14 cellular contexts compared by ENCODE assay signal in the genomic region with DNA sequence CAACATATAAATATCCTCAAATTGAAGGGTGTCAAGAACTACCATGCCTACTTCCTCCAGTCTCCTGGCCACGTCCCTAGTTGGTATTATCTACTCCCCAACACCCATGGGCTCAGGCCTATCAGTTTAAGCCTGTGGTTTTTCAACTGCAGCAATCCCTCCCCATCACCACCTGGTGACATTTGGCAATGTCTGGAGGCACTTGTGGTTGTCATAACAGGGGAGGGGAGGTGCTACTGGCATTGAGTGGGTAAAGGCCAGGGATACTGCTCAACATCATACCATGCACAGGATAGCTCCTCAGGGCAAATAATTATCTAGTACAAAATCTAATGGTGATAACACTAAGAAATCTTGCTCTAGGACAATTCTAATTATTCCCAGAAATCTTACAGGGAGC.
"Had no signal": no experiment of that assay in that cellular context is flagged by ENCODE, and none has a peak within 500 bp of the region (broad histone marks: within the 10 kb centered on the region; RNA-seq: fewer than 3 reads in every experiment).

No MANE protein-coding gene starts in this region.

- ATAC-seq: activated T-cell treated with anti-CD3 and anti-CD28 coated beads, Interleukin-2, amount 50 U/mL, for 4 hours; esophagus mucosa; stimulated activated naive CD8-positive, alpha-beta T cell treated with anti-CD3 and anti-CD28 coated beads, Interleukin-15, amount 100 ng/mL, for 72 hours had no signal

- H3K4me3 Mint-ChIP-seq: activated CD4-positive, alpha-beta memory T cell treated with anti-CD3 and anti-CD28 coated beads for 36 hours; activated naive CD8-positive, alpha-beta T cell treated with anti-CD3 and anti-CD28 coated beads, Interleukin-2, amount 10 ng/mL, durations not matched to agents 7 days and 5 days; activated T-cell treated with anti-CD3 and anti-CD28 coated beads, Interleukin-2, amount 50 U/mL, for 4 hours; neural progenitor cell; stimulated activated naive CD8-positive, alpha-beta T cell treated with anti-CD3 and anti-CD28 coated beads, Interleukin-15, amount 100 ng/mL, for 72 hours had no signal

- H3K27ac Mint-ChIP-seq: activated CD4-positive, alpha-beta memory T cell treated with anti-CD3 and anti-CD28 coated beads for 36 hours; activated naive CD8-positive, alpha-beta T cell treated with anti-CD3 and anti-CD28 coated beads, Interleukin-2, amount 10 ng/mL, durations not matched to agents 7 days and 5 days; neural progenitor cell; stimulated activated naive CD8-positive, alpha-beta T cell treated with anti-CD3 and anti-CD28 coated beads, Interleukin-15, amount 100 ng/mL, for 72 hours had no signal

- H3K9me3 Mint-ChIP-seq: activated CD4-positive, alpha-beta memory T cell treated with anti-CD3 and anti-CD28 coated beads for 36 hours; activated naive CD8-positive, alpha-beta T cell treated with anti-CD3 and anti-CD28 coated beads, Interleukin-2, amount 10 ng/mL, durations not matched to agents 7 days and 5 days; activated T-cell treated with anti-CD3 and anti-CD28 coated beads, Interleukin-2, amount 50 U/mL, for 4 hours; stimulated activated naive CD8-positive, alpha-beta T cell treated with anti-CD3 and anti-CD28 coated beads, Interleukin-15, amount 100 ng/mL, for 72 hours had no signal

- DNase-seq: activated CD4-positive, alpha-beta memory T cell treated with anti-CD3 and anti-CD28 coated beads for 36 hours; activated CD4-positive, alpha-beta T cell treated with anti-CD3 and anti-CD28 coated beads for 1 hour; activated gamma-delta T cell; activated naive CD8-positive, alpha-beta T cell treated with anti-CD3 and anti-CD28 coated beads, Interleukin-2, amount 10 ng/mL, durations not matched to agents 7 days and 5 days; activated T-cell treated with anti-CD3 and anti-CD28 coated beads, Interleukin-2, amount 50 U/mL, for 4 hours; aorta; dorsolateral prefrontal cortex; hypothalamus; ovary; stimulated activated CD4-positive, alpha-beta T cell treated with anti-CD3 and anti-CD28 coated beads, Interleukin-4, amount 100 ng/mL, for 1 hour; stimulated activated naive CD8-positive, alpha-beta T cell treated with anti-CD3 and anti-CD28 coated beads, Interleukin-15, amount 100 ng/mL, for 72 hours; testis had no signal

- H3K36me3 Mint-ChIP-seq: activated CD4-positive, alpha-beta memory T cell treated with anti-CD3 and anti-CD28 coated beads for 36 hours; activated naive CD8-positive, alpha-beta T cell treated with anti-CD3 and anti-CD28 coated beads, Interleukin-2, amount 10 ng/mL, durations not matched to agents 7 days and 5 days; neural progenitor cell had no signal

- H3K4me1 Mint-ChIP-seq: activated naive CD8-positive, alpha-beta T cell treated with anti-CD3 and anti-CD28 coated beads, Interleukin-2, amount 10 ng/mL, durations not matched to agents 7 days and 5 days; neural progenitor cell; stimulated activated naive CD8-positive, alpha-beta T cell treated with anti-CD3 and anti-CD28 coated beads, Interleukin-15, amount 100 ng/mL, for 72 hours had no signal
